In the genomic region with DNA sequence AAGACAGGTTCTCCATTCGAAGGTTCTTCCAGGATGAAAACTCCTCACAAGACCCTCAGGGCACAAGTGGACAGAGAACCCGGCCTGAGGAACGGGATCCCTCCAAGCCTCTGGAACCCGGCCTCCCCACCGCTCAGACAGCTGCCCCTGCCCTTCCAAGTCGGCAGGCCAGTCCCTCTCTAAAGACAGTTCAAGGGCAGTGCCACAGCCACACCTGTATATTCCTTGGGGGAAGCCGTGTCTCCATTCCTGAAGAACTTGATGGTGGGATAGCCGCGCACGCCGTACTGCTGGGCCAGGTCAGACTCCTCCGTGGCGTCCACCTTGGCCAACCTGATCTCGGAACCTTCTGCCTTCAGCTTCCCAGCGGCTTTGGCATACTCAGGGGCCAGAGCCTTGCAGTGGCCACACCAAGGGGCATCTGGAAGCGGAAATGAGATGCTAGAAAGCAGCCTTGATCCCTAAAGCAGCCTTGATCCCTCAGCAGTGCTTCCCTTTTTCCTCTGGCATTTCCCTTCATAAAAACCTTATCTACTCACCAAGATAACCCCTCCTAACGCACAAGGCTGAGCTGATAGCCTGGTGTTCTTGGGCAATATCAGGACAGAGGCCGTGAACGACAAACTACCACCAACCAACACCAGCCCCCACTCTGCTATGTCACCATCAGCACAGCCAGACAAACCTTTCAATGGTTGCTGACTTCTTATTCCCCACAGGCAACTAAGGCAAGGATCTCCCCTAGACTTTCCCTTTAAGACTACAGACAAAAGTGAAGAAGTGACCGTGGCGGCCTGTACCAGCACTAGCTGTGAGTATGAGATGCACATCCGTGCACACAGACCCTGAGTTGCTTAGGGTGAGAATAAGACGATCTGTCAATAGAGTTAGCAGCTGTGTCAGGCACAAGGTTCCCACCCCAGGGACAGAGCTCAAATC, we compare ENCODE assay signal across 7 cellular contexts. TPM values are rescaled to one million over a fixed set of nuclear protein-coding genes. Genes with fewer than 3 reads are reported as not detected.
DNase-seq lines count a peak whose midpoint lies in the region; ATAC-seq and TF ChIP-seq lines count a peak whose summit lies in the region.

No MANE protein-coding gene starts in this region.

- WGBS in gastroesophageal sphincter (ENCODE audit: low coverage in 1 of 2), 2 donors, result 44% methylated on average over 9 of the region's 23 CpGs; no CpG with 5 or more reads in 1 of the 2 donors

- H3K27ac Mint-ChIP-seq in T-helper 2 cell treated with Interferon-gamma antibody and Interleukin-4, amounts not matched to agents 5 μg/mL and 100 μg/mL, for 36 hours, result peak overlapping the region; percentile 84

- TF ChIP-seq CTCF in HFF-Myc (IDR thresholded peaks at IDR 0.05; ENCODE audit: low read depth, low read length, missing control alignments) (no peak), gastroesophageal sphincter (IDR thresholded peaks at IDR 0.05) (no peak)

- H3K27me3 Mint-ChIP-seq in T-helper 2 cell treated with Interferon-gamma antibody and Interleukin-4, amounts not matched to agents 5 μg/mL and 100 μg/mL, for 36 hours (ENCODE audit: low read depth), result no peaks in the 10 kb centered on the region

- no peak for ATAC-seq in gastroesophageal sphincter

- no peaks in the 10 kb centered on the region for H3K27me3 ChIP-seq in gastroesophageal sphincter

- TF ChIP-seq POLR2A in gastroesophageal sphincter (IDR thresholded peaks at IDR 0.05), result no peak

- H3K4me1 ChIP-seq in gastroesophageal sphincter, result peaks cover 0 to 78% (median 25%) of the 10 kb centered on the region in 3 donors

- DNase-seq in HFF-Myc (ENCODE audit: extremely low read depth, low read depth), result no peak
- DNase-seq in T-helper 2 cell treated with Interferon-gamma antibody and Interleukin-4, amounts not matched to agents 5 μg/mL and 100 μg/mL, for 36 hours (ENCODE audit: low spot score), result no peak
- peak; percentile 36 for DNase-seq in stimulated activated CD8-positive, alpha-beta memory T cell treated with anti-CD3 and anti-CD28 coated beads, Interleukin-4, amount 100 ng/mL, for 48 hours
- no peak for DNase-seq in 8988T
- DNase-seq in NCI-H1417 treated with DMSO at 0.1 percent for 48 hours (lab: John Stamatoyannopoulos, UW), result no peak
- DNase-seq in hippocampal formation (lab: John Stamatoyannopoulos, UW), result no peak

- H3K4me1 Mint-ChIP-seq in T-helper 2 cell treated with Interferon-gamma antibody and Interleukin-4, amounts not matched to agents 5 μg/mL and 100 μg/mL, for 36 hours (ENCODE audit: low read depth), result peaks cover 33% of the 10 kb centered on the region

- peak overlapping the region; percentile 93 for H3K4me3 Mint-ChIP-seq in T-helper 2 cell treated with Interferon-gamma antibody and Interleukin-4, amounts not matched to agents 5 μg/mL and 100 μg/mL, for 36 hours

- H3K4me3 ChIP-seq in HFF-Myc (replicated peaks; ENCODE audit: low read depth, low read length) (peak overlapping the region; percentile 92), gastroesophageal sphincter (peak overlapping the region; percentile 84 to 88)

- H3K27ac ChIP-seq in gastroesophageal sphincter, result peak overlapping the region; percentile 82 to 98 (median 91)

- TF ChIP-seq EP300 in gastroesophageal sphincter (IDR thresholded peaks at IDR 0.05), result no peak

- no peaks in the 10 kb centered on the region for H3K9me3 ChIP-seq in gastroesophageal sphincter

- no peaks in the 10 kb centered on the region for H3K9me3 Mint-ChIP-seq in T-helper 2 cell treated with Interferon-gamma antibody and Interleukin-4, amounts not matched to agents 5 μg/mL and 100 μg/mL, for 36 hours

- peaks cover 0 to 49% of the 10 kb centered on the region in 2 donors for H3K36me3 ChIP-seq in gastroesophageal sphincter

- peaks cover 54% of the 10 kb centered on the region for H3K36me3 Mint-ChIP-seq in T-helper 2 cell treated with Interferon-gamma antibody and Interleukin-4, amounts not matched to agents 5 μg/mL and 100 μg/mL, for 36 hours (ENCODE audit: low read depth)

RNA-seq across cellular contexts. Expression of gene P4HB, which starts 1.1 kb away (rescaled TPM):
- total RNA-seq in gastroesophageal sphincter, result 100 to 1,000 TPM; 257 to 365 (median 324) TPM

RNA-seq across cellular contexts. Expression of gene ARHGDIA, which starts 11.9 kb away (rescaled TPM):
- total RNA-seq in gastroesophageal sphincter, result 100 to 1,000 TPM; 120 to 219 (median 169) TPM

RNA-seq across cellular contexts. Expression of gene PPP1R27, which starts 24.4 kb away (rescaled TPM):
- total RNA-seq in gastroesophageal sphincter, result not detected

RNA-seq across cellular contexts. Expression of gene MCRIP1, which starts 26.1 kb away (rescaled TPM):
- total RNA-seq in gastroesophageal sphincter, result 100 to 1,000 TPM in 1 of 4 donors, 10 to 100 TPM in 3; 70.4 to 131 (median 85.9) TPM

RNA-seq across cellular contexts. Expression of gene ALYREF, which starts 32.1 kb away (rescaled TPM):
- total RNA-seq in gastroesophageal sphincter, result 10 to 100 TPM; 26.6 to 68.1 (median 55.5) TPM
